ENCODE assay signal across 8 cellular contexts in genomic region chr12:110602085-110602814, GRCh38. TPM values are rescaled to one million over a fixed set of nuclear protein-coding genes. Genes with fewer than 3 reads are reported as not detected.
DNase-seq lines count a peak whose midpoint lies in the region; ATAC-seq, FAIRE-seq and TF ChIP-seq lines count a peak whose summit lies in the region.
"Not testable (repeated sequence)": the region's sequence is repeated elsewhere in the genome, so short reads cannot be mapped to it uniquely, and the experiment has no call there.

No MANE protein-coding gene starts in this region.

- H3K36me3 ChIP-seq in K562 (ENCODE audit: control insufficient read depth, insufficient read depth, low read length): not testable (repeated sequence)

- not testable (repeated sequence) for H3K9me3 Mint-ChIP-seq in nephron, type B pancreatic cell

- not testable (repeated sequence) for H3K4me3 ChIP-seq in K562

- FAIRE-seq in K562 (lab: Jason Lieb, UNC): peak; percentile 92

- H3K4me3 Mint-ChIP-seq in nephron, type B pancreatic cell: not testable (repeated sequence)

- H3K9me3 ChIP-seq in K562 (replicated peaks; ENCODE audit: control insufficient read depth, insufficient read depth, low read depth, low read length): not testable (repeated sequence)

- CTCF ChIA-PET in K562 (lab: Yijun Ruan, JAX; ENCODE audit: low intra/inter-chr PET ratio): interaction anchor here (0.7 to 3.6 kb wide), 7 partner anchors 50 to 796 kb away, joined by 4 to 30 read pairs (median 4); partner anchors contain the start of genes ARPC3, FAM216A and GPN3

- not testable (repeated sequence) for H3K4me1 Mint-ChIP-seq in nephron; type B pancreatic cell (ENCODE audit: unreplicated experiment)

- H3K4me2 ChIP-seq in K562 (ENCODE audit: insufficient read depth, low read length): not testable (repeated sequence)

- H3K9ac ChIP-seq in K562 (ENCODE audit: insufficient read depth in 1 of 2, low read depth in 2 of 2, low read length in 2 of 2): not testable (repeated sequence)

- not testable (repeated sequence) for TF ChIP-seq POLR2A in K562 (conservative IDR thresholded peaks at IDR 0.05)

- not testable (repeated sequence) for H3K27me3 ChIP-seq in K562 (ENCODE audit: control insufficient read depth in 2 of 2, insufficient read depth in 2 of 2, low read length in 2 of 2)

- H3K27ac Mint-ChIP-seq in nephron, type B pancreatic cell: not testable (repeated sequence)

- DNase-seq in EH (ENCODE audit: low read depth) (peak; percentile 66), NCI-H526 treated with DMSO at 0.1 percent for 48 hours (lab: John Stamatoyannopoulos, UW) (peak; percentile 9), K562 (ENCODE audit: extremely low read depth in 1 of 4, low spot score in 3 of 4) (peak; percentile 48 to 76 (median 60))
- DNase-seq in Right ventricle myocardium inferior (ENCODE audit: missing footprints); type B pancreatic cell (ENCODE audit: extremely low spot score, unreplicated experiment): not testable (repeated sequence)

- not testable (repeated sequence) for BruUV-seq in K562 (replicated peaks; lab: Mats Ljungman, UMichigan)

- TF ChIP-seq RAD21 in Ishikawa (IDR thresholded peaks at IDR 0.05; ENCODE audit: low read depth) (peak; percentile 93), K562 (CRISPR knock-in tag; conservative IDR thresholded peaks at IDR 0.05 in 1 of 2, IDR thresholded peaks at IDR 0.05 in 1 of 2) (peak; percentile 77 to 89)

- H3K9me1 ChIP-seq in K562 (ENCODE audit: control insufficient read depth, insufficient read depth, low read length): not testable (repeated sequence)

- peak; percentile 85 for ATAC-seq in K562
- peak; percentile 64 for ATAC-seq in Right ventricle myocardium inferior

- H4K20me1 ChIP-seq in K562 (replicated peaks; ENCODE audit: control insufficient read depth, insufficient read depth, low read length): not testable (repeated sequence)

- not testable (repeated sequence) for H3K36me3 Mint-ChIP-seq in nephron (ENCODE audit: low read depth); type B pancreatic cell

- 41% methylated on average over 14 of the region's 14 CpGs for WGBS in K562 (ENCODE audit: insufficient coverage, low coverage, missing lambda C conversion rate)

- H3K79me2 ChIP-seq in K562 (ENCODE audit: control insufficient read depth, insufficient read depth, low read length): not testable (repeated sequence)

- TF ChIP-seq EP300 in Ishikawa (IDR thresholded peaks at IDR 0.05; ENCODE audit: borderline replicate concordance); K562 (IDR thresholded peaks at IDR 0.05; ENCODE audit: low read length): not testable (repeated sequence)

- H3K27me3 Mint-ChIP-seq in nephron (ENCODE audit: low read depth); type B pancreatic cell: not testable (repeated sequence)

- intact Hi-C loops in K562 (cut with micrococcal nuclease) (loop anchor here (1.0 to 5.0 kb wide), 6 partner anchors 97 to 502 kb away; partner anchors contain the start of gene ARPC3), Right ventricle myocardium inferior (cut with DNase I) (loop anchor here (1.0 to 5.0 kb wide), 4 partner anchors 90 to 285 kb away; partner anchors contain the start of genes ARPC3, FAM216A and GPN3)

- in situ Hi-C loops in K562 (cut with MboI): loop anchor here (5.0 kb wide), 2 partner anchors 90 to 155 kb away; no protein-coding TSS in a partner anchor

- peak overlapping the region; percentile 42; the same call in 1 of the 2 replicates for H2AFZ ChIP-seq in K562 (ENCODE audit: low read depth, low read length)

- not testable (repeated sequence) for H3K27ac ChIP-seq in VCaP; K562 (ENCODE audit: extremely low read depth, low read depth, low read length)

- H3K4me1 ChIP-seq in K562 (replicated peaks in 1 of 2; ENCODE audit: control insufficient read depth in 2 of 2, insufficient read depth in 2 of 2, low read length in 2 of 2): not testable (repeated sequence)

- TF ChIP-seq CTCF in VCaP (conservative IDR thresholded peaks at IDR 0.05) (peak; percentile 83), K562 (IDR thresholded peaks at IDR 0.05 in 2 of 3, conservative IDR thresholded peaks at IDR 0.05 in 1 of 3; ENCODE audit: insufficient read depth in 2 of 3, low read depth in 1 of 3, low read length in 3 of 3) (peak; percentile 71 to 88 (median 76)), nephron (IDR thresholded peaks at IDR 0.05; ENCODE audit: unreplicated experiment in 3 of 3) (peak; percentile 61 to 78 (median 73)), type B pancreatic cell (conservative IDR thresholded peaks at IDR 0.05) (peak; percentile 86)

- POLR2A ChIA-PET in K562 (lab: Yijun Ruan, JAX): interaction anchor here (1.1 kb wide), 1 partner anchor 134 kb away, joined by 4 read pairs; the partner anchor contains the start of genes FAM216A and GPN3

TF ChIP-seq in Ishikawa, 13 proteins besides CTCF, POLR2A, EP300 and RAD21:
- TF ChIP-seq CEBPB (IDR thresholded peaks at IDR 0.05): peak; percentile 44

TF ChIP-seq in K562, 482 proteins besides CTCF, POLR2A, EP300 and RAD21 (continues in another document):
- peak; percentile 74 for TF ChIP-seq DEAF1 (CRISPR knock-in tag; IDR thresholded peaks at IDR 0.05)
- peak; percentile 74 for TF ChIP-seq SMC3 (conservative IDR thresholded peaks at IDR 0.05; ENCODE audit: insufficient read depth, low read depth, low read length)
- TF ChIP-seq NFE2 (IDR thresholded peaks at IDR 0.05; ENCODE audit: low read depth): peak; percentile 37; the same call in 1 of the 2 replicates
- peak; percentile 41; the same call in 1 of the 2 replicates for TF ChIP-seq SP1 (CRISPR knock-in tag; IDR thresholded peaks at IDR 0.05)
- 0 out of 2 replicates have a peak, but pooled peaks have one; percentile 16 for TF ChIP-seq ZNF3 (CRISPR knock-in tag; IDR thresholded peaks at IDR 0.05)
- 0 out of 2 replicates have a peak, but pooled peaks have one; percentile 22 for TF ChIP-seq ARID2 (IDR thresholded peaks at IDR 0.05)
- TF ChIP-seq ESRRA (IDR thresholded peaks at IDR 0.05; ENCODE audit: borderline replicate concordance, low read depth): peak; percentile 50

RNA-seq across cellular contexts. Expression of gene TCTN1, which starts 11.7 kb away (rescaled TPM):
- total RNA-seq in K562 (2011; cell fraction: chromatin; rRNA removed; ENCODE audit: low replicate concordance): 16.6 and 18.2 TPM in 2 replicates
- 8.3 and 13.5 TPM in 2 replicates for total RNA-seq in K562 (2011; cell fraction: nucleolus; rRNA removed)
- total RNA-seq in K562 (2011; cell fraction: nucleoplasm; rRNA removed): 15.0 and 27.9 TPM in 2 replicates
- total RNA-seq in K562 (2014; rRNA removed): 5.1 and 5.5 TPM in 2 replicates
- 3.7 and 4.7 TPM in 2 replicates for total RNA-seq in K562 (2014; rRNA removed; fragmentation: Illumina TruSeq; extraction: Trizol)
- 5.1 and 6.3 TPM in 2 replicates for total RNA-seq in K562 (2015; rRNA removed; fragmentation: Illumina TruSeq; extraction: Trizol)
- total RNA-seq in K562 (2021): 3.8 and 4.0 TPM in 2 replicates
- 11.4 and 12.5 TPM in 2 replicates for polyA plus RNA-seq in K562 (2011; rRNA removed)
- polyA plus RNA-seq in K562 (2011; cell fraction: cytosol; rRNA removed): 9.8 and 10.2 TPM in 2 replicates
- 26.2 and 26.6 TPM in 2 replicates for polyA plus RNA-seq in K562 (2011; cell fraction: nucleus; rRNA removed)
- polyA plus RNA-seq in K562 (2012): 6.4 and 15.2 TPM in 2 replicates
- 4.2 and 5.7 TPM in 2 replicates for polyA plus RNA-seq in K562 (2014; fragmentation: Illumina TruSeq; extraction: Trizol)
- polyA plus RNA-seq in K562 (2014; fragmentation: Nextera tagmentation; extraction: Ambion mirVana): under 1 TPM; 0.32 to 0.98 TPM
- 3.7 and 7.2 TPM in 2 replicates for polyA plus RNA-seq in K562 (2014; rRNA removed)
- polyA minus RNA-seq in K562 (2011; rRNA and poly(A)+ RNA removed): 9.4 and 10.4 TPM in 2 replicates
- polyA minus RNA-seq in K562 (2011; cell fraction: cytosol; rRNA and poly(A)+ RNA removed): 2.3 and 5.8 TPM in 2 replicates
- 10.5 and 16.1 TPM in 2 replicates for polyA minus RNA-seq in K562 (2011; cell fraction: nucleus; rRNA and poly(A)+ RNA removed)
- total RNA-seq in Right ventricle myocardium inferior: 26.9 TPM
- 33.4 and 63.9 TPM in 2 replicates for total RNA-seq in type B pancreatic cell (ENCODE audit: low replicate concordance)

RNA-seq across cellular contexts. Expression of gene PPTC7, which starts 19.1 kb away (rescaled TPM):
- 18.9 and 40.1 TPM in 2 replicates for total RNA-seq in K562 (2011; cell fraction: chromatin; rRNA removed; ENCODE audit: low replicate concordance)
- total RNA-seq in K562 (2011; cell fraction: nucleolus; rRNA removed): 12.0 and 15.0 TPM in 2 replicates
- 29.2 and 51.3 TPM in 2 replicates for total RNA-seq in K562 (2011; cell fraction: nucleoplasm; rRNA removed)
- total RNA-seq in K562 (2014; rRNA removed): 5.3 and 5.4 TPM in 2 replicates
- 11.9 and 12.1 TPM in 2 replicates for total RNA-seq in K562 (2014; rRNA removed; fragmentation: Illumina TruSeq; extraction: Trizol)
- total RNA-seq in K562 (2015; rRNA removed; fragmentation: Illumina TruSeq; extraction: Trizol): 7.6 and 8.0 TPM in 2 replicates
- total RNA-seq in K562 (2021): 19.3 and 21.8 TPM in 2 replicates
- 21.6 and 23.1 TPM in 2 replicates for polyA plus RNA-seq in K562 (2011; rRNA removed)
- 7.9 and 14.3 TPM in 2 replicates for polyA plus RNA-seq in K562 (2011; cell fraction: cytosol; rRNA removed)
- polyA plus RNA-seq in K562 (2011; cell fraction: nucleus; rRNA removed): 17.9 and 24.3 TPM in 2 replicates
- 13.8 and 15.4 TPM in 2 replicates for polyA plus RNA-seq in K562 (2012)
- polyA plus RNA-seq in K562 (2014; fragmentation: Illumina TruSeq; extraction: Trizol): 18.2 and 19.5 TPM in 2 replicates
- 1 to 10 TPM; 2.6 to 4.7 TPM for polyA plus RNA-seq in K562 (2014; fragmentation: Nextera tagmentation; extraction: Ambion mirVana)
- 15.2 and 16.9 TPM in 2 replicates for polyA plus RNA-seq in K562 (2014; rRNA removed)
- 36.0 and 39.7 TPM in 2 replicates for polyA minus RNA-seq in K562 (2011; rRNA and poly(A)+ RNA removed)
- 14.9 and 17.1 TPM in 2 replicates for polyA minus RNA-seq in K562 (2011; cell fraction: cytosol; rRNA and poly(A)+ RNA removed)
- 11.0 and 20.3 TPM in 2 replicates for polyA minus RNA-seq in K562 (2011; cell fraction: nucleus; rRNA and poly(A)+ RNA removed)
- total RNA-seq in Right ventricle myocardium inferior: 99.2 TPM
- 14.5 and 14.8 TPM in 2 replicates for total RNA-seq in type B pancreatic cell (ENCODE audit: low replicate concordance)
